Comparison of ENCODE assay signal across 16 cellular contexts in the genomic region with DNA sequence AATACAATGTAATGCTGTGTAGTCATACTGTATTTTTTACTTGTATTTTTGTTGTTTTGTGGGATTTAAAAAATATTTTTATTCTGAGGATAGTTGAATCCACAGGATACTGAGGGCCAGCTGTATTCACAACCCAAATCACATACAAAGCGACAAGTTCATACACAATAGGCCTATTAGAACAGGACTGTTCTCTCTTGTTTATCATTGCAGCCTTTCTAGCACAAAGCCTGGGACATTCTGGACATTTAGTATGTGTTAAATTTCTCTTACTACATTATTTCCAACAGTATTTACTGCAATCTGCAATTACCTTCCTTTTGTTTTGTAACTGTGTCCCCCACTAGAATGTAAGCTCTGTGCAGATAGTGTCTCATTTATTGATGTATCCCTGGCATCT.
DNase-seq lines count a peak whose midpoint lies in the region; ATAC-seq lines count a peak whose summit lies in the region.
"Had no signal": no experiment of that assay in that cellular context is flagged by ENCODE, and none has a peak within 500 bp of the region (broad histone marks: within the 10 kb centered on the region; RNA-seq: fewer than 3 reads in every experiment).

No MANE protein-coding gene starts in this region.

- no peaks in the 10 kb centered on the region for H3K9me3 ChIP-seq in CD4-positive, CD25-positive, alpha-beta regulatory T cell (ENCODE audit: control insufficient read depth in 2 of 2, low read length in 2 of 2)
- no peaks in the 10 kb centered on the region for H3K9me3 ChIP-seq in Karpas-422 (ENCODE audit: low read length)
- H3K9me3 ChIP-seq: ovary, spleen had no signal

- no peak for ATAC-seq in CD4-positive, CD25-positive, alpha-beta regulatory T cell (ENCODE audit: low read depth in 2 of 2)
- no peak for ATAC-seq in naive thymus-derived CD8-positive, alpha-beta T cell
- ATAC-seq in GM18867 (IDR thresholded peaks at IDR 0.05; ENCODE audit: unreplicated experiment) = no peak
- ATAC-seq in GM18868 (IDR thresholded peaks at IDR 0.05; ENCODE audit: unreplicated experiment) = no peak

- H3K27ac ChIP-seq in CD4-positive, CD25-positive, alpha-beta regulatory T cell (ENCODE audit: insufficient read depth, low read length, poor library complexity, severe bottlenecking) = no peak overlapping the region
- H3K27ac ChIP-seq in Karpas-422 (ENCODE audit: low read length) (peak overlapping the region; percentile 4; the same call in 1 of the 2 replicates), caudate nucleus (ENCODE audit: low read depth, low read length) (peak overlapping the region; percentile 94)
- H3K27ac ChIP-seq: ovary, spleen had no signal

- peaks cover 47% of the 10 kb centered on the region for H3K79me2 ChIP-seq in Karpas-422 (ENCODE audit: low read length)

- H3K36me3 Mint-ChIP-seq in CD4-positive, CD25-positive, alpha-beta regulatory T cell = peaks cover 4% of the 10 kb centered on the region
- no peaks in the 10 kb centered on the region for H3K36me3 Mint-ChIP-seq in naive thymus-derived CD8-positive, alpha-beta T cell
- H3K36me3 Mint-ChIP-seq: IgD-negative memory B cell had no signal

- H3K9me2 ChIP-seq in Karpas-422 (replicated peaks; ENCODE audit: insufficient read depth, low read length) = no peaks in the 10 kb centered on the region

- peak overlapping the region; percentile 86 for H3K4me2 ChIP-seq in Karpas-422 (ENCODE audit: low read depth, low read length, poor library complexity, severe bottlenecking)

- no peak for DNase-seq in CD4-positive, CD25-positive, alpha-beta regulatory T cell
- no peak for DNase-seq in Karpas-422
- DNase-seq in caudate nucleus (lab: John Stamatoyannopoulos, UW) = peak in 1 of 61 donors; percentile 5
- no peak for DNase-seq in naive thymus-derived CD8-positive, alpha-beta T cell
- DNase-seq in activated gamma-delta T cell (lab: John Stamatoyannopoulos, UW) = no peak
- DNase-seq in activated CD4-positive, CD25-positive, alpha-beta regulatory T cell treated with anti-CD3 and anti-CD28 coated beads, Interleukin-2, amount 50 U/mL, for 72 hours = no peak
- DNase-seq: activated T-cell treated with anti-CD3 and anti-CD28 coated beads, Interleukin-2, amount 50 U/mL, for 1 hour; amniotic stem cell; NCI-H1092; ovary; spleen had no signal

- POLR2A ChIA-PET in naive thymus-derived CD8-positive, alpha-beta T cell (lab: Charles Lee) = no interaction called here

- peak overlapping the region in 1 of 3 donors; percentile 51 for H3K27ac Mint-ChIP-seq in CD4-positive, CD25-positive, alpha-beta regulatory T cell
- peak overlapping the region in 8 of 10 donors; percentile 3 to 87 (median 53) for H3K27ac Mint-ChIP-seq in naive thymus-derived CD8-positive, alpha-beta T cell
- H3K27ac Mint-ChIP-seq: B cell; T-helper 1 cell treated with Interleukin-12 subunit alpha and Interleukin-12 subunit beta and Interleukin-4 antibody, amounts not matched to agents 30 μg/mL and 1 μg/mL, for 36 hours had no signal

- no peak overlapping the region for H3K4me3 ChIP-seq in CD4-positive, CD25-positive, alpha-beta regulatory T cell (ENCODE audit: low read depth, low read length)
- H3K4me3 ChIP-seq in Karpas-422 (ENCODE audit: low read length) = no peak overlapping the region
- H3K4me3 ChIP-seq: ovary, spleen had no signal

- H3K27me3 ChIP-seq in CD4-positive, CD25-positive, alpha-beta regulatory T cell (ENCODE audit: control insufficient read depth, insufficient read depth, low read length) = no peaks in the 10 kb centered on the region
- no peaks in the 10 kb centered on the region for H3K27me3 ChIP-seq in Karpas-422 (ENCODE audit: low read length)
- H3K27me3 ChIP-seq: ovary, spleen had no signal

- no peaks in the 10 kb centered on the region for H3K36me3 ChIP-seq in CD4-positive, CD25-positive, alpha-beta regulatory T cell (ENCODE audit: control insufficient read depth, insufficient read depth, low read length)
- 0 out of 2 replicates have a peak, but pooled peaks cover 3% of the 10 kb centered on the region for H3K36me3 ChIP-seq in Karpas-422 (ENCODE audit: insufficient read depth, low read length)
- H3K36me3 ChIP-seq: ovary, spleen had no signal

- no peaks in the 10 kb centered on the region for H3K27me3 Mint-ChIP-seq in CD4-positive, CD25-positive, alpha-beta regulatory T cell
- no peaks in the 10 kb centered on the region for H3K27me3 Mint-ChIP-seq in naive thymus-derived CD8-positive, alpha-beta T cell
- H3K27me3 Mint-ChIP-seq: B cell, IgD-negative memory B cell had no signal

- H3K4me1 ChIP-seq in CD4-positive, CD25-positive, alpha-beta regulatory T cell (ENCODE audit: control insufficient read depth, insufficient read depth, low read length, poor library complexity, severe bottlenecking) = peaks cover 23% of the 10 kb centered on the region
- peaks cover 33% of the 10 kb centered on the region for H3K4me1 ChIP-seq in Karpas-422 (ENCODE audit: low read length)

- H3K4me1 Mint-ChIP-seq in CD4-positive, CD25-positive, alpha-beta regulatory T cell = peaks cover 17 to 41% (median 34%) of the 10 kb centered on the region in 4 donors
- H3K4me1 Mint-ChIP-seq in naive thymus-derived CD8-positive, alpha-beta T cell = peaks cover 13 to 33% (median 27%) of the 10 kb centered on the region in 4 donors

- H2AFZ ChIP-seq in Karpas-422 (ENCODE audit: low read length) = no peak overlapping the region

- H4K20me1 ChIP-seq in Karpas-422 (ENCODE audit: insufficient read depth, low read depth, low read length) = no peaks in the 10 kb centered on the region

- H3K4me3 Mint-ChIP-seq in CD4-positive, CD25-positive, alpha-beta regulatory T cell = peak overlapping the region in 3 of 4 donors; percentile 49 to 76 (median 54)
- no peak overlapping the region for H3K4me3 Mint-ChIP-seq in naive thymus-derived CD8-positive, alpha-beta T cell
- H3K4me3 Mint-ChIP-seq: B cell; T-helper 1 cell treated with Interleukin-12 subunit alpha and Interleukin-12 subunit beta and Interleukin-4 antibody, amounts not matched to agents 30 μg/mL and 1 μg/mL, for 36 hours had no signal

- H3K9ac ChIP-seq in Karpas-422 (ENCODE audit: low read length) = 0 out of 2 replicates have a peak overlapping the region, but pooled peaks have one; percentile 10

- peaks cover 0 to 1% (median 0%) of the 10 kb centered on the region in 7 donors for H3K9me3 Mint-ChIP-seq in CD4-positive, CD25-positive, alpha-beta regulatory T cell
- no peaks in the 10 kb centered on the region for H3K9me3 Mint-ChIP-seq in naive thymus-derived CD8-positive, alpha-beta T cell
- H3K9me3 Mint-ChIP-seq: IgD-negative memory B cell; T-helper 1 cell treated with Interleukin-12 subunit alpha and Interleukin-12 subunit beta and Interleukin-4 antibody, amounts not matched to agents 30 μg/mL and 1 μg/mL, for 36 hours had no signal

Comparison
In these comparisons a context has a peak if more than half of its experiments do, and no peak if none do; other contexts are left out.
1. H3K4me3 Mint-ChIP-seq: peak in CD4-positive, CD25-positive, alpha-beta regulatory T cell (3 of 4); none in naive thymus-derived CD8-positive, alpha-beta T cell (0 of 10).